In genomic region chr7:159118623-159119022, GRCh38 we compare ENCODE assay signal across 22 cellular contexts. TPM values are rescaled to one million over a fixed set of nuclear protein-coding genes. Genes with fewer than 3 reads are reported as not detected.
"Had no signal": no experiment of that assay in that cellular context is flagged by ENCODE, and none has a peak within 500 bp of the region (broad histone marks: within the 10 kb centered on the region; RNA-seq: fewer than 3 reads in every experiment).

No MANE protein-coding gene starts in this region.

- H3K4me3 ChIP-seq: coronary artery, gastroesophageal sphincter, sigmoid colon had no signal

- H3K36me3 Mint-ChIP-seq: activated naive CD8-positive, alpha-beta T cell treated with anti-CD3 and anti-CD28 coated beads for 36 hours; mesothelial cell of epicardium had no signal

- H3K9me3 Mint-ChIP-seq: activated naive CD8-positive, alpha-beta T cell treated with anti-CD3 and anti-CD28 coated beads for 36 hours; activated T-helper 17 cell treated with anti-CD3 and anti-CD28 coated beads, Interleukin-2, amount 50 U/mL, for 72 hours; mesothelial cell of epicardium; nephron had no signal

- H3K36me3 ChIP-seq: sigmoid colon had no signal

- FAIRE-seq: bronchial epithelial cell, islet of Langerhans had no signal

- H3K4me1 Mint-ChIP-seq: activated naive CD8-positive, alpha-beta T cell treated with anti-CD3 and anti-CD28 coated beads for 36 hours; activated T-helper 17 cell treated with anti-CD3 and anti-CD28 coated beads, Interleukin-2, amount 50 U/mL, for 72 hours had no signal

- H3K27me3 ChIP-seq: gastroesophageal sphincter, sigmoid colon had no signal

- H3K27ac Mint-ChIP-seq: activated naive CD8-positive, alpha-beta T cell treated with anti-CD3 and anti-CD28 coated beads for 36 hours; activated T-cell treated with anti-CD3 and anti-CD28 coated beads, Interleukin-2, amount 50 U/mL, for 24 hours; activated T-helper 17 cell treated with anti-CD3 and anti-CD28 coated beads, Interleukin-2, amount 50 U/mL, for 72 hours; mesothelial cell of epicardium had no signal

- H3K9me3 ChIP-seq: gastroesophageal sphincter, sigmoid colon had no signal

- ATAC-seq: activated T-helper 17 cell treated with anti-CD3 and anti-CD28 coated beads, Interleukin-2, amount 50 U/mL, for 72 hours; gastroesophageal sphincter; stimulated activated naive CD8-positive, alpha-beta T cell treated with anti-CD3 and anti-CD28 coated beads, Interleukin-15, Interleukin-2, amounts not matched to agents 100 U/mL and 50 U/mL, for 24 hours had no signal

- H3K27ac ChIP-seq: coronary artery, epithelial cell of prostate, gastroesophageal sphincter, sigmoid colon had no signal

- H3K4me3 Mint-ChIP-seq: activated naive CD8-positive, alpha-beta T cell treated with anti-CD3 and anti-CD28 coated beads for 36 hours; activated T-cell treated with anti-CD3 and anti-CD28 coated beads, Interleukin-2, amount 50 U/mL, for 24 hours; activated T-helper 17 cell treated with anti-CD3 and anti-CD28 coated beads, Interleukin-2, amount 50 U/mL, for 72 hours; mesothelial cell of epicardium; nephron had no signal

- DNase-seq: activated CD4-positive, alpha-beta T cell treated with anti-CD3 and anti-CD28 coated beads for 1 hour; activated CD4-positive, alpha-beta T cell treated with anti-CD3 and anti-CD28 coated beads, Interleukin-2, amount 50 U/mL, for 1 hour; activated CD8-positive, alpha-beta memory T cell treated with anti-CD3 and anti-CD28 coated beads, Interleukin-2, amount 50 U/mL, for 4 hours; activated naive CD8-positive, alpha-beta T cell treated with anti-CD3 and anti-CD28 coated beads for 36 hours; activated T-cell treated with anti-CD3 and anti-CD28 coated beads, Interleukin-2, amount 50 U/mL, for 24 hours; amygdala; cerebellar nuclear complex; hypothalamus; occipital lobe; stimulated activated CD4-positive, alpha-beta T cell treated with anti-CD3 and anti-CD28 coated beads, Interleukin-4, amount 100 ng/mL, for 24 hours; stimulated activated naive CD8-positive, alpha-beta T cell treated with anti-CD3 and anti-CD28 coated beads, Interleukin-15, Interleukin-2, amounts not matched to agents 100 U/mL and 50 U/mL, for 24 hours; T-helper 9 cell had no signal

RNA-seq across cellular contexts. Expression of gene VIPR2, which starts 26.0 kb away (rescaled TPM):
- total RNA-seq: activated naive CD8-positive, alpha-beta T cell treated with anti-CD3 and anti-CD28 coated beads for 36 hours; bronchial epithelial cell; lung microvascular endothelial cell had no signal
